ENCODE assay signal across 16 cellular contexts in the genomic region with DNA sequence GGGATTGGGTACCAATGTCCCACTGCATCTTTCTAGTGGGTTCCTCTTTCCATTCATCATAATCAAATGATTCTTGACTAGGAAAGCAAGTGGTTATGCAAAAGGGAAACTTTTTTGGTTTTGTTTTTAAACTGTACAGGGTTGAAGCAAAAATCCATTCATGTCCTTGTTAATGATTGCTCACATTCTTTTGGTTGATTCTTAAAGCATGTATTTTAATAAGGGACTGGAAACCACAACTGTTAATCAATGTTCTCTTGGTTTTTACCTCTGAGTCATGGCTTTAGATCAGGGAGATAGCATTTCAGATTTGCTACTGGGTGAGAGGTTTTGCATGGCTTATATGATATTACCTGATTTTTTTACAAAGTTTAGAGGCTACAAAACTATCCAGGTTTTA.
DNase-seq lines count a peak whose midpoint lies in the region; ATAC-seq and TF ChIP-seq lines count a peak whose summit lies in the region.
"Had no signal": no experiment of that assay in that cellular context is flagged by ENCODE, and none has a peak within 500 bp of the region (broad histone marks: within the 10 kb centered on the region; RNA-seq: fewer than 3 reads in every experiment).

No MANE protein-coding gene starts in this region.

- no peaks in the 10 kb centered on the region for H3K9me3 ChIP-seq in endodermal cell (ENCODE audit: control insufficient read depth, low read length)
- H3K9me3 ChIP-seq in psoas muscle = no peaks in the 10 kb centered on the region
- H3K9me3 ChIP-seq in T-helper 17 cell (ENCODE audit: control insufficient read depth, low read length, poor library complexity, severe bottlenecking) = no peaks in the 10 kb centered on the region

- H3K27me3 ChIP-seq in endodermal cell (ENCODE audit: control insufficient read depth, insufficient read depth, low read length, poor library complexity, severe bottlenecking) (no peaks in the 10 kb centered on the region), psoas muscle (ENCODE audit: insufficient read depth in 3 of 3, low read length in 2 of 3) (no peaks in the 10 kb centered on the region)

- no peak overlapping the region for H3K4me3 ChIP-seq in endodermal cell (ENCODE audit: low read length)
- no peak overlapping the region for H3K4me3 ChIP-seq in psoas muscle

- H3K4me3 Mint-ChIP-seq in endodermal cell (no peak overlapping the region), T-helper 17 cell (no peak overlapping the region)
- H3K4me3 Mint-ChIP-seq: central memory CD8-positive, alpha-beta T cell; mesothelial cell of epicardium had no signal

- TF ChIP-seq CTCF in endodermal cell (conservative IDR thresholded peaks at IDR 0.05) = no peak
- TF ChIP-seq CTCF in psoas muscle (IDR thresholded peaks at IDR 0.05) = no peak

- H3K9me3 Mint-ChIP-seq in endodermal cell = no peaks in the 10 kb centered on the region
- H3K9me3 Mint-ChIP-seq: central memory CD8-positive, alpha-beta T cell; mesothelial cell of epicardium had no signal

- H3K4me1 ChIP-seq in endodermal cell (ENCODE audit: control insufficient read depth, insufficient read depth, low read length) = no peaks in the 10 kb centered on the region
- peaks cover 17% of the 10 kb centered on the region for H3K4me1 ChIP-seq in psoas muscle

- no peaks in the 10 kb centered on the region for H3K36me3 Mint-ChIP-seq in endodermal cell (ENCODE audit: low read depth)
- no peaks in the 10 kb centered on the region for H3K36me3 Mint-ChIP-seq in T-helper 17 cell (ENCODE audit: low read depth)
- H3K36me3 Mint-ChIP-seq: mesothelial cell of epicardium had no signal

- no peak overlapping the region for H3K9ac ChIP-seq in endodermal cell (ENCODE audit: extremely low read depth, low read length, poor library complexity, severe bottlenecking)

- H3K4me1 Mint-ChIP-seq in endodermal cell (peaks cover 10% of the 10 kb centered on the region), T-helper 17 cell (no peaks in the 10 kb centered on the region)
- H3K4me1 Mint-ChIP-seq: central memory CD8-positive, alpha-beta T cell had no signal

- H3K27ac Mint-ChIP-seq in endodermal cell (no peak overlapping the region), T-helper 17 cell (no peak overlapping the region)
- H3K27ac Mint-ChIP-seq: mesothelial cell of epicardium had no signal

- DNase-seq in kidney glomerular epithelial cell (lab: John Stamatoyannopoulos, UW) = peak; percentile 61
- DNase-seq in endodermal cell = no peak
- DNase-seq in psoas muscle = no peak
- no peak for DNase-seq in T-helper 17 cell
- DNase-seq in HPDE6-E6E7 (ENCODE audit: extremely low spot score) = no peak
- DNase-seq: activated gamma-delta T cell treated with Interleukin-2 at 50 U/mL for 16 hours; C1 segment of cervical spinal cord; erythroblast; posterior cingulate gyrus; stimulated activated CD4-positive, alpha-beta T cell treated with anti-CD3 and anti-CD28 coated beads, Interleukin-4, amount 100 ng/mL, for 1 hour; T-helper 1 cell had no signal

- intact Hi-C loops in psoas muscle (cut with DNase I) = loop anchor here in 1 of 2 donors (10.0 kb wide), 1 partner anchor 376 kb away; a partner anchor contains a TSS

- H3K27me3 Mint-ChIP-seq in endodermal cell (ENCODE audit: insufficient read depth) (no peaks in the 10 kb centered on the region), T-helper 17 cell (peaks cover 27% of the 10 kb centered on the region)

- H3K36me3 ChIP-seq in endodermal cell (ENCODE audit: control insufficient read depth, insufficient read depth, low read length) = no peaks in the 10 kb centered on the region
- no peaks in the 10 kb centered on the region for H3K36me3 ChIP-seq in psoas muscle (ENCODE audit: insufficient read depth in 1 of 2, low read depth in 1 of 2)

- ATAC-seq in GM18873 (IDR thresholded peaks at IDR 0.05; ENCODE audit: low FRiP score, unreplicated experiment) (peak; percentile 71), GM21786 (IDR thresholded peaks at IDR 0.05; ENCODE audit: unreplicated experiment) (peak; percentile 83), HG03378 (IDR thresholded peaks at IDR 0.05; ENCODE audit: unreplicated experiment) (peak; percentile 97), psoas muscle (no peak), T-helper 17 cell (no peak)

- H3K27ac ChIP-seq in endodermal cell (ENCODE audit: low read depth, low read length) (no peak overlapping the region), psoas muscle (no peak overlapping the region)

Comparison
In these comparisons a context has a peak if more than half of its experiments do, and no peak if none do; other contexts are left out.
1. ATAC-seq: peak in GM18873 (single experiment), GM21786 (single experiment) and HG03378 (single experiment); none in psoas muscle (0 of 4) and T-helper 17 cell (single experiment).